Comparison of ENCODE assay signal across 9 cellular contexts in the genomic region with DNA sequence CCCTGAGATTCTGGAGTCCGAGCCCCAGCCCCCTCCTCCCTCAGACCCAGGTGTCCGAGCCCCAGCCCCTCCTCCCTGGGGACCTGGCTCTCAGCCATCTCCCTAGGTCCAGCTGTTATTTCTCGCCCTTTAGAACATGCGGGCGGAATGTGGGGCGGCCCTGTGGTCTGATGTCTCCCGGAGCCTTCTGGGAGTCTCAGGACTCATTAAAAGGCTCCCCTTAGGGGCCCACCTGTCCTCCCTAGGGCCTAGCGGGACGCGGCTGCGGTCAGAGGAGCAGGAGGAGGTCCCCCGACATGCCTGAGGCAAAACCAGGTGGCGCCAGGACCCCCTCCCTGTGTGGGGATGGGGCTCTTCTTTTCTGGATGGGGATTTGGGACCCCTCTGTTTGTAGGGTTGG. TPM values are rescaled to one million over a fixed set of nuclear protein-coding genes. Genes with fewer than 3 reads are reported as not detected.
A peak's percentile ranks its signal among the peaks of the same experiment; 100 is the strongest.
DNase-seq lines count a peak whose midpoint lies in the region; ATAC-seq, FAIRE-seq and TF ChIP-seq lines count a peak whose summit lies in the region.
"Had no signal": no experiment of that assay in that cellular context is flagged by ENCODE, and none has a peak within 500 bp of the region (broad histone marks: within the 10 kb centered on the region; RNA-seq: fewer than 3 reads in every experiment).

A gene (plus strand): TSS at position 235 of the 400 bp plus-strand sequence. CDS start 62 bp downstream, at position 297.

- TF ChIP-seq POLR2A in H54 (IDR thresholded peaks at IDR 0.05; ENCODE audit: low read depth, low read length): no peak

- peaks cover 6% of the 10 kb centered on the region for H3K4me1 Mint-ChIP-seq in progenitor cell of endocrine pancreas (ENCODE audit: low read depth)

- no peaks in the 10 kb centered on the region for H3K36me3 Mint-ChIP-seq in progenitor cell of endocrine pancreas (ENCODE audit: insufficient read depth)

- no peak for ATAC-seq in GM18498 (IDR thresholded peaks at IDR 0.05; ENCODE audit: unreplicated experiment)
- ATAC-seq in HG03039 (IDR thresholded peaks at IDR 0.05; ENCODE audit: unreplicated experiment): no peak

- peak within 1 kb of the TSS; percentile 82 for H3K4me3 Mint-ChIP-seq in progenitor cell of endocrine pancreas (ENCODE audit: low read depth)

- H3K9me3 Mint-ChIP-seq in progenitor cell of endocrine pancreas (ENCODE audit: low read depth): no peaks in the 10 kb centered on the region

- no peak for FAIRE-seq in H54 (lab: Jason Lieb, UNC)

- peak within 1 kb of the TSS; percentile 64 for H3K4me3 ChIP-seq in GM12864 (ENCODE audit: low read depth, low read length)
- peak within 1 kb of the TSS; percentile 62 for H3K4me3 ChIP-seq in epithelial cell of proximal tubule (ENCODE audit: low read depth, low read length)

- peaks cover 46% of the 10 kb centered on the region for H3K27me3 Mint-ChIP-seq in progenitor cell of endocrine pancreas

- TF ChIP-seq CTCF in GM12864 (IDR thresholded peaks at IDR 0.05; ENCODE audit: low read depth, low read length, missing control alignments): no peak
- TF ChIP-seq CTCF in epithelial cell of proximal tubule (conservative IDR thresholded peaks at IDR 0.05; ENCODE audit: low read depth, low read length): no peak
- no peak for TF ChIP-seq CTCF in progenitor cell of endocrine pancreas (IDR thresholded peaks at IDR 0.05; ENCODE audit: unreplicated experiment)

- peak within 1 kb of the TSS; percentile 95 for H3K27ac Mint-ChIP-seq in progenitor cell of endocrine pancreas

- DNase-seq in GM12864 (ENCODE audit: low read depth) (no peak), NCI-H748 treated with DMSO at 0.1 percent for 48 hours (lab: John Stamatoyannopoulos, UW) (peak; percentile 11), epithelial cell of proximal tubule (ENCODE audit: low read depth) (no peak), progenitor cell of endocrine pancreas (ENCODE audit: low spot score, unreplicated experiment) (no peak), COLO829 (ENCODE audit: low spot score) (no peak), H54 (ENCODE audit: insufficient read length, low spot score) (no peak)

RNA-seq across cellular contexts. Expression of the gene that starts here (rescaled TPM):
- total RNA-seq in epithelial cell of proximal tubule: not detected in 2 replicates
- 1.6 and 2.1 TPM in 2 replicates for total RNA-seq in progenitor cell of endocrine pancreas
- total RNA-seq: NCI-H460 had no signal
